10 cellular contexts compared by ENCODE assay signal in genomic region chr9:89448381-89448780, GRCh38. TPM values are rescaled to one million over a fixed set of nuclear protein-coding genes. Genes with fewer than 3 reads are reported as not detected.
DNase-seq lines count a peak whose midpoint lies in the region; ATAC-seq and TF ChIP-seq lines count a peak whose summit lies in the region.
"Had no signal": no experiment of that assay in that cellular context is flagged by ENCODE, and none has a peak within 500 bp of the region (broad histone marks: within the 10 kb centered on the region; RNA-seq: fewer than 3 reads in every experiment).

No MANE protein-coding gene starts in this region.

- 74 to 82% methylated on average over 11 of the region's 11 CpGs for WGBS in lower leg skin, 2 donors

- CTCF ChIA-PET in activated naive CD4-positive, alpha-beta T cell treated with anti-CD3 and anti-CD28 coated beads, Interleukin-2, amount 10 ng/mL, durations not matched to agents 7 days and 5 days (lab: Charles Lee) = interaction anchor here (1.1 kb wide), 1 partner anchor 19 kb away, joined by 5 read pairs; no protein-coding TSS in a partner anchor

- peak; percentile 34 for DNase-seq in CD1c-positive myeloid dendritic cell (ENCODE audit: extremely low spot score)
- no peak for DNase-seq in activated naive CD4-positive, alpha-beta T cell treated with anti-CD3 and anti-CD28 coated beads, Interleukin-2, amount 10 ng/mL, durations not matched to agents 7 days and 5 days
- peak in 3 of 10 donors; percentile 26 to 46 (median 45) for DNase-seq in naive thymus-derived CD8-positive, alpha-beta T cell
- DNase-seq in lower leg skin (ENCODE audit: low spot score in 2 of 2) = no peak
- DNase-seq in kidney glomerular epithelial cell (lab: John Stamatoyannopoulos, UW) = no peak
- DNase-seq: esophagus squamous epithelium, mammary epithelial cell had no signal

- H3K4me3 ChIP-seq in lower leg skin (ENCODE audit: low read depth, poor library complexity, severe bottlenecking) = no peak overlapping the region
- H3K4me3 ChIP-seq: esophagus squamous epithelium had no signal

- ATAC-seq in HG02759 (IDR thresholded peaks at IDR 0.05; ENCODE audit: unreplicated experiment) (peak; percentile 43), HG03045 (IDR thresholded peaks at IDR 0.05; ENCODE audit: unreplicated experiment) (no peak), HG02623 (IDR thresholded peaks at IDR 0.05; ENCODE audit: unreplicated experiment) (no peak)
- ATAC-seq in naive thymus-derived CD8-positive, alpha-beta T cell = peak; percentile 27 to 29

- TF ChIP-seq POLR2A in lower leg skin (IDR thresholded peaks at IDR 0.05) = no peak

- no peaks in the 10 kb centered on the region for H3K27me3 Mint-ChIP-seq in activated naive CD4-positive, alpha-beta T cell treated with anti-CD3 and anti-CD28 coated beads, Interleukin-2, amount 10 ng/mL, durations not matched to agents 7 days and 5 days
- no peaks in the 10 kb centered on the region for H3K27me3 Mint-ChIP-seq in naive thymus-derived CD8-positive, alpha-beta T cell

- peaks cover 89% of the 10 kb centered on the region for H3K4me1 Mint-ChIP-seq in activated naive CD4-positive, alpha-beta T cell treated with anti-CD3 and anti-CD28 coated beads, Interleukin-2, amount 10 ng/mL, durations not matched to agents 7 days and 5 days
- peaks cover 59 to 95% (median 94%) of the 10 kb centered on the region in 4 donors for H3K4me1 Mint-ChIP-seq in naive thymus-derived CD8-positive, alpha-beta T cell

- H3K9me3 Mint-ChIP-seq in activated naive CD4-positive, alpha-beta T cell treated with anti-CD3 and anti-CD28 coated beads, Interleukin-2, amount 10 ng/mL, durations not matched to agents 7 days and 5 days = no peaks in the 10 kb centered on the region
- no peaks in the 10 kb centered on the region for H3K9me3 Mint-ChIP-seq in naive thymus-derived CD8-positive, alpha-beta T cell

- no peak for TF ChIP-seq CTCF in lower leg skin (IDR thresholded peaks at IDR 0.05)

- intact Hi-C loops in lower leg skin (cut with DNase I; ENCODE audit: low total_unique reads) = no loop called here

- peak overlapping the region; percentile 77 for H3K27ac Mint-ChIP-seq in activated naive CD4-positive, alpha-beta T cell treated with anti-CD3 and anti-CD28 coated beads, Interleukin-2, amount 10 ng/mL, durations not matched to agents 7 days and 5 days
- H3K27ac Mint-ChIP-seq in naive thymus-derived CD8-positive, alpha-beta T cell = peak overlapping the region; percentile 91 to 97 (median 96)

- POLR2A ChIA-PET in naive thymus-derived CD8-positive, alpha-beta T cell (lab: Charles Lee) = interaction anchor here (0.7 to 2.7 kb wide), 15 partner anchors 9 to 101 kb away, joined by 3 to 14 read pairs (median 7); no protein-coding TSS in a partner anchor

- peaks cover 71% of the 10 kb centered on the region for H3K36me3 Mint-ChIP-seq in activated naive CD4-positive, alpha-beta T cell treated with anti-CD3 and anti-CD28 coated beads, Interleukin-2, amount 10 ng/mL, durations not matched to agents 7 days and 5 days
- H3K36me3 Mint-ChIP-seq in naive thymus-derived CD8-positive, alpha-beta T cell = peaks cover 3 to 77% (median 17%) of the 10 kb centered on the region in 3 donors

- no peak overlapping the region for H3K4me3 Mint-ChIP-seq in activated naive CD4-positive, alpha-beta T cell treated with anti-CD3 and anti-CD28 coated beads, Interleukin-2, amount 10 ng/mL, durations not matched to agents 7 days and 5 days
- peak overlapping the region; percentile 48 to 84 (median 78) for H3K4me3 Mint-ChIP-seq in naive thymus-derived CD8-positive, alpha-beta T cell

RNA-seq across cellular contexts. Expression of gene SEMA4D, which starts 49.5 kb away (rescaled TPM):
- 100 to 1,000 TPM; 565 to 573 TPM for total RNA-seq in naive thymus-derived CD8-positive, alpha-beta T cell
- polyA plus RNA-seq in naive thymus-derived CD8-positive, alpha-beta T cell = 100 to 1,000 TPM; 154 to 359 (median 176) TPM
- 10 to 100 TPM; 31.1 to 59.2 (median 42.1) TPM for total RNA-seq in lower leg skin

Comparison
In these comparisons a context has a peak if more than half of its experiments do, and no peak if none do; other contexts are left out.
1. ATAC-seq: peak in HG02759 (single experiment) and naive thymus-derived CD8-positive, alpha-beta T cell (2 of 2); none in HG03045 (single experiment) and HG02623 (single experiment).
2. RNA of gene SEMA4D, which starts 49.5 kb away (total RNA-seq): 565 to 573 TPM in naive thymus-derived CD8-positive, alpha-beta T cell; 31.1 to 59.2 TPM in lower leg skin; every median in the first group is over 4 times any median in the second.